Comparison of ENCODE assay signal across 9 cellular contexts in the genomic region with DNA sequence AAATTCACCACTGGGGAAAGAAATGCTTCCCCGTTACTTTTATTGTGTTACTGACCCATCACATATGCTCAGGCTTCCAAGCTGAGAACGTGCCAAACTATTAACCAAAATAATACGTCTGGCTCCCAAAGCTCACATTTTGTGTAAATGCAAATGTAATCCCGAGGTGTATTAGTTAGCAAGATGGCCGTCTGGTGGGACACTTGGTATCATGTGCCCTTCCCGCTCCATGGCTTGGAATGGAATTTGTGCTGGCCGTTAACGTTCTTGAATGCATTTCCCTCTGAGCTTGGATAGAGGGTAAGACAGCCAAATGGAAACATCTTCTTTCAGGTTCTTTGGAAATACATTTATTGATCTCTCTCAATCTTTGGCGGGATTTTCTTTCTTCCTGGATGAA.
"Had no signal": no experiment of that assay in that cellular context is flagged by ENCODE, and none has a peak within 500 bp of the region (broad histone marks: within the 10 kb centered on the region; RNA-seq: fewer than 3 reads in every experiment).

No MANE protein-coding gene starts in this region.

- FAIRE-seq: H54, HepG2, HTR-8/SVneo had no signal

- ATAC-seq: HepG2 had no signal

- H3K4me3 Mint-ChIP-seq: H9, IgD-negative memory B cell had no signal

- H3K27me3 Mint-ChIP-seq: IgD-negative memory B cell had no signal

- DNase-seq: GOT3, H9, HCEC 1CT, Kasumi-1, KG1 had no signal

- H3K27ac Mint-ChIP-seq: IgD-negative memory B cell had no signal

- H3K36me3 Mint-ChIP-seq: IgD-negative memory B cell had no signal
